ENCODE assay signal across 20 cellular contexts in the genomic region with DNA sequence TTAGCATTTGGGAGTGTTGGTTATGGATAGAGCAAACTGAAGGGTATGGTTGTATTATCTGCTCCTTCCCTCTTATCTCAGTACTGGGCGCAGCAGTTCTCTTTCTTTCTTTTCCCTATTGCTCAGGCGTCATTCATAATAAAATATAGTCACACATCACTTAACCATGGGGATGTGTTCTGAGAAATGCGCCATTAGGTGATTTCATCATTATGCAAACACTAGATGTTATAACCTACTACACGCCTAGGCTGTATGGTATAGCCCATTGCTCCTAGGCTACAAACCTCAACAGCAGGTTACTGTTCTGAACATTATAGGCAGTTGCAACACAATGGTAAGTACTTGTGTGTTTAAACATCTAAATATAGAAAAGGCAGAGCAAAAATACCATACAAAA.
"Had no signal": no experiment of that assay in that cellular context is flagged by ENCODE, and none has a peak within 500 bp of the region (broad histone marks: within the 10 kb centered on the region; RNA-seq: fewer than 3 reads in every experiment).

No MANE protein-coding gene starts in this region.

- H3K4me3 ChIP-seq: dorsolateral prefrontal cortex, heart left ventricle, neural progenitor cell, ovary, right atrium auricular region, sigmoid colon, skin epidermis, testis, tibial nerve had no signal

- ATAC-seq: esophagus mucosa; heart left ventricle; naive thymus-derived CD8-positive, alpha-beta T cell; stimulated activated naive B cell treated with anti-CD40 and anti-IgM and Interleukin-4, amounts not matched to agents 10 μg/mL and 1 μg/mL and 100 μg/mL, for 72 hours; stimulated activated naive CD8-positive, alpha-beta T cell treated with anti-CD3 and anti-CD28 coated beads, Interleukin-15, amount 100 ng/mL, for 72 hours had no signal

- H3K4me1 ChIP-seq: right atrium auricular region, testis had no signal

- H3K9ac ChIP-seq: neural progenitor cell had no signal

- H3K36me3 ChIP-seq: heart left ventricle, neural progenitor cell, ovary, right atrium auricular region, sigmoid colon, tibial nerve had no signal

- H3K27me3 ChIP-seq: dorsolateral prefrontal cortex, heart left ventricle, neural progenitor cell, ovary, right atrium auricular region, sigmoid colon, testis, tibial nerve had no signal

- H3K27ac ChIP-seq: dorsolateral prefrontal cortex, heart left ventricle, neural progenitor cell, ovary, right atrium auricular region, sigmoid colon, skin epidermis, testis, tibial nerve had no signal

- DNase-seq: cortex of kidney; dorsolateral prefrontal cortex; effector CD8-positive, alpha-beta T cell; heart left ventricle; hippocampal formation; mammary epithelial cell; naive thymus-derived CD8-positive, alpha-beta T cell; nucleus accumbens; ovary; sigmoid colon; stimulated activated CD4-positive, alpha-beta T cell treated with anti-CD3 and anti-CD28 coated beads, Interleukin-2, amount 100 ng/mL, for 24 hours; stimulated activated CD4-positive, alpha-beta T cell treated with anti-CD3 and anti-CD28 coated beads, Interleukin-4, amount 100 ng/mL, for 4 hours; stimulated activated naive B cell treated with anti-CD40 and anti-IgM and Interleukin-4, amounts not matched to agents 10 μg/mL and 1 μg/mL and 100 μg/mL, for 72 hours; stimulated activated naive CD8-positive, alpha-beta T cell treated with anti-CD3 and anti-CD28 coated beads, Interleukin-15, amount 100 ng/mL, for 72 hours; testis had no signal

- H3K9me3 ChIP-seq: heart left ventricle, ovary, right atrium auricular region, sigmoid colon, testis, tibial nerve had no signal
